12 cellular contexts compared by ENCODE assay signal in genomic region chr11:35785287-35786167, GRCh38.
DNase-seq lines count a peak whose midpoint lies in the region; ATAC-seq and TF ChIP-seq lines count a peak whose summit lies in the region.
"Had no signal": no experiment of that assay in that cellular context is flagged by ENCODE, and none has a peak within 500 bp of the region (broad histone marks: within the 10 kb centered on the region; RNA-seq: fewer than 3 reads in every experiment).

No MANE protein-coding gene starts in this region.

- H3K36me3 Mint-ChIP-seq in MCF 10A (ENCODE audit: insufficient read depth, unreplicated experiment): peaks cover 2% of the 10 kb centered on the region
- no peaks in the 10 kb centered on the region for H3K36me3 Mint-ChIP-seq in activated T-helper 17 cell treated with anti-CD3 and anti-CD28 coated beads, Interleukin-2, amount 50 U/mL, for 72 hours (ENCODE audit: low read depth)
- H3K36me3 Mint-ChIP-seq: WTC11 had no signal

- in situ Hi-C loops in G401 (cut with HindIII; ENCODE audit: low sequenced_read_pairs): no loop called here

- TF ChIP-seq POLR2A in breast epithelium (IDR thresholded peaks at IDR 0.05): no peak

- H3K27me3 Mint-ChIP-seq in MCF 10A (ENCODE audit: insufficient read depth, unreplicated experiment): no peaks in the 10 kb centered on the region
- H3K27me3 Mint-ChIP-seq in activated T-helper 17 cell treated with anti-CD3 and anti-CD28 coated beads, Interleukin-2, amount 50 U/mL, for 72 hours: no peaks in the 10 kb centered on the region

- no peaks in the 10 kb centered on the region for H3K36me3 ChIP-seq in breast epithelium
- H3K36me3 ChIP-seq: cardiac muscle cell had no signal

- H3K4me3 ChIP-seq in breast epithelium: no peak overlapping the region
- H3K4me3 ChIP-seq: cardiac muscle cell had no signal

- peak overlapping the region; percentile 23 for H3K27ac Mint-ChIP-seq in MCF 10A (ENCODE audit: low read depth, unreplicated experiment)
- no peak overlapping the region for H3K27ac Mint-ChIP-seq in activated T-helper 17 cell treated with anti-CD3 and anti-CD28 coated beads, Interleukin-2, amount 50 U/mL, for 72 hours
- H3K27ac Mint-ChIP-seq: WTC11 had no signal

- TF ChIP-seq CTCF in MCF 10A (IDR thresholded peaks at IDR 0.05; ENCODE audit: unreplicated experiment) (no peak), breast epithelium (IDR thresholded peaks at IDR 0.05) (no peak)

- CTCF ChIA-PET in MCF 10A (lab: Yijun Ruan, JAX): interaction anchor here (0.6 to 1.0 kb wide), 2 partner anchors 10 to 28 kb away, joined by 3 read pairs; no protein-coding TSS in a partner anchor

- POLR2A ChIA-PET in MCF 10A (lab: Yijun Ruan, JAX): interaction anchor here (0.6 to 2.4 kb wide), 3 partner anchors 10 to 38 kb away, joined by 3 to 7 read pairs (median 3); no protein-coding TSS in a partner anchor

- H3K4me1 Mint-ChIP-seq in MCF 10A (ENCODE audit: insufficient read depth, unreplicated experiment): peaks cover 30% of the 10 kb centered on the region
- H3K4me1 Mint-ChIP-seq in activated T-helper 17 cell treated with anti-CD3 and anti-CD28 coated beads, Interleukin-2, amount 50 U/mL, for 72 hours: peaks cover 19% of the 10 kb centered on the region

- H3K27me3 ChIP-seq in breast epithelium: no peaks in the 10 kb centered on the region

- H3K4me1 ChIP-seq in breast epithelium: no peaks in the 10 kb centered on the region

- BruUV-seq in MCF 10A (replicated peaks; lab: Mats Ljungman, UMichigan): no TSS peak

- H3K27ac ChIP-seq in breast epithelium: no peak overlapping the region
- H3K27ac ChIP-seq: cardiac muscle cell, KMS-11, parathyroid adenoma had no signal

- no peaks in the 10 kb centered on the region for H3K9me3 Mint-ChIP-seq in MCF 10A (ENCODE audit: unreplicated experiment)
- H3K9me3 Mint-ChIP-seq in activated T-helper 17 cell treated with anti-CD3 and anti-CD28 coated beads, Interleukin-2, amount 50 U/mL, for 72 hours: no peaks in the 10 kb centered on the region
- H3K9me3 Mint-ChIP-seq: WTC11 had no signal

- peak; percentile 59 for ATAC-seq in HG03064 (IDR thresholded peaks at IDR 0.05; ENCODE audit: low read depth, unreplicated experiment)
- ATAC-seq in activated T-helper 17 cell treated with anti-CD3 and anti-CD28 coated beads, Interleukin-2, amount 50 U/mL, for 72 hours (replicated peaks): peak; percentile 73
- ATAC-seq: WTC11 had no signal

- H3K4me3 Mint-ChIP-seq in MCF 10A (ENCODE audit: unreplicated experiment): no peak overlapping the region
- no peak overlapping the region for H3K4me3 Mint-ChIP-seq in activated T-helper 17 cell treated with anti-CD3 and anti-CD28 coated beads, Interleukin-2, amount 50 U/mL, for 72 hours
- H3K4me3 Mint-ChIP-seq: WTC11 had no signal

- no peaks in the 10 kb centered on the region for H3K9me3 ChIP-seq in breast epithelium

- intact Hi-C loops in MCF 10A (cut with micrococcal nuclease): no loop called here
- intact Hi-C loops in breast epithelium (cut with DNase I; ENCODE audit: low total_unique reads): no loop called here

- no peak for DNase-seq in MCF 10A (ENCODE audit: unreplicated experiment)
- no peak for DNase-seq in breast epithelium (ENCODE audit: low spot score in 2 of 2)
- no peak for DNase-seq in G401 (ENCODE audit: low spot score)
- DNase-seq in NCI-H1092 (lab: John Stamatoyannopoulos, UW): no peak
- no peak for DNase-seq in AG08395 (ENCODE audit: low spot score)
- no peak for DNase-seq in activated gamma-delta T cell treated with Interleukin-2 at 50 U/mL for 16 hours
